22 cellular contexts compared by ENCODE assay signal in genomic region chr9:69192214-69192613, GRCh38. TPM values are rescaled to one million over a fixed set of nuclear protein-coding genes. Genes with fewer than 3 reads are reported as not detected.
A peak's percentile ranks its signal among the peaks of the same experiment; 100 is the strongest.
DNase-seq lines count a peak whose midpoint lies in the region; ATAC-seq and TF ChIP-seq lines count a peak whose summit lies in the region.
"Had no signal": no experiment of that assay in that cellular context is flagged by ENCODE, and none has a peak within 500 bp of the region (broad histone marks: within the 10 kb centered on the region; RNA-seq: fewer than 3 reads in every experiment).

No MANE protein-coding gene starts in this region.

- H4K20me1 ChIP-seq in OCI-LY1 (ENCODE audit: insufficient read depth, low read length) = no peaks in the 10 kb centered on the region

- no peak for TF ChIP-seq CTCF in OCI-LY1 (IDR thresholded peaks at IDR 0.05; ENCODE audit: low read length)
- no peak for TF ChIP-seq CTCF in left lung (IDR thresholded peaks at IDR 0.05)

- no peak overlapping the region for H2AFZ ChIP-seq in OCI-LY1 (ENCODE audit: low read length)

- H3K36me3 ChIP-seq in HUES48 (ENCODE audit: control insufficient read depth, insufficient read depth, low read length) (no peaks in the 10 kb centered on the region), OCI-LY1 (ENCODE audit: insufficient read depth, low read length) (no peaks in the 10 kb centered on the region), left lung (no peaks in the 10 kb centered on the region), aorta (ENCODE audit: control insufficient read depth in 1 of 2, insufficient read depth in 2 of 2, low read length in 1 of 2) (no peaks in the 10 kb centered on the region)
- H3K36me3 ChIP-seq: esophagus squamous epithelium had no signal

- no peaks in the 10 kb centered on the region for H3F3A ChIP-seq in OCI-LY1 (ENCODE audit: insufficient read depth, low read length)

- H3K4me3 ChIP-seq in HUES48 (ENCODE audit: low read depth, low read length) (no peak overlapping the region), OCI-LY1 (ENCODE audit: low read depth, low read length, poor library complexity, severe bottlenecking) (no peak overlapping the region), left lung (no peak overlapping the region), aorta (ENCODE audit: low read length in 2 of 2) (no peak overlapping the region)
- H3K4me3 ChIP-seq: esophagus squamous epithelium, mucosa of descending colon had no signal

- no peaks in the 10 kb centered on the region for H3K9me2 ChIP-seq in OCI-LY1 (ENCODE audit: low read depth, low read length)

- no peak for DNase-seq in left lung
- DNase-seq in superior temporal gyrus (ENCODE audit: extremely low spot score) = peak; percentile 37
- DNase-seq in anterior cingulate cortex (lab: John Stamatoyannopoulos, UW) = no peak
- DNase-seq in aorta = no peak
- DNase-seq: activated CD4-positive, alpha-beta T cell treated with anti-CD3 and anti-CD28 coated beads for 1 hour; activated CD8-positive, alpha-beta T cell treated with anti-CD3 and anti-CD28 coated beads for 36 hours; central memory CD4-positive, alpha-beta T cell; esophagus squamous epithelium; foreskin melanocyte; immature natural killer cell; mucosa of descending colon; NCI-H1105 treated with DMSO at 0.1 percent for 48 hours; NCI-H1930; NCI-H2227 treated with DMSO at 0.1 percent for 48 hours; NCI-H748 treated with DMSO at 0.1 percent for 48 hours; T-helper 2 cell had no signal

- H3K9me3 ChIP-seq in HUES48 (ENCODE audit: control insufficient read depth, insufficient read depth, low read length) = no peaks in the 10 kb centered on the region
- H3K9me3 ChIP-seq in OCI-LY1 (ENCODE audit: low read length) = no peaks in the 10 kb centered on the region
- no peaks in the 10 kb centered on the region for H3K9me3 ChIP-seq in left lung
- H3K9me3 ChIP-seq in aorta (ENCODE audit: control insufficient read depth, low read length) = no peaks in the 10 kb centered on the region
- H3K9me3 ChIP-seq: esophagus squamous epithelium, mucosa of descending colon had no signal

- ATAC-seq in left lung = peak; percentile 59
- ATAC-seq in aorta (ENCODE audit: low FRiP score) = no peak
- no peak for ATAC-seq in GM18868 (IDR thresholded peaks at IDR 0.05; ENCODE audit: unreplicated experiment)
- ATAC-seq: activated naive CD4-positive, alpha-beta T cell treated with anti-CD3 and anti-CD28 coated beads, Interleukin-2, amount 50 U/mL, for 72 hours; activated T-helper 17 cell treated with anti-CD3 and anti-CD28 coated beads, Interleukin-2, amount 50 U/mL, for 72 hours; mucosa of descending colon; natural killer cell treated with Interleukin-12 subunit alpha and Interleukin-12 subunit beta and Interleukin-15 and Interleukin-18, amount 100 ng/mL, for 72 hours had no signal

- 93 to 96% methylated on average over 3 of the region's 3 CpGs for WGBS in aorta, 2 donors

- peak overlapping the region; percentile 17; the same call in 1 of the 2 replicates for H3K4me2 ChIP-seq in OCI-LY1 (ENCODE audit: low read length)

- peaks cover 19% of the 10 kb centered on the region for H3K4me1 ChIP-seq in HUES48 (ENCODE audit: control insufficient read depth, insufficient read depth, low read length)
- peaks cover 79% of the 10 kb centered on the region for H3K4me1 ChIP-seq in OCI-LY1 (ENCODE audit: insufficient read depth, low read length, severe bottlenecking)
- peaks cover 13 to 44% of the 10 kb centered on the region in 2 donors for H3K4me1 ChIP-seq in left lung
- peaks cover 4 to 18% of the 10 kb centered on the region in 2 donors for H3K4me1 ChIP-seq in aorta (ENCODE audit: control insufficient read depth in 1 of 2, insufficient read depth in 2 of 2, low read length in 2 of 2)

- intact Hi-C loops in left lung (cut with DNase I) (no loop called here), aorta (cut with DNase I) (loop anchor here in 1 of 2 donors (2.0 to 5.0 kb wide), 2 partner anchors 35 to 137 kb away; no protein-coding TSS in a partner anchor)

- H3K27me3 ChIP-seq in HUES48 (ENCODE audit: control insufficient read depth, insufficient read depth, low read length) (no peaks in the 10 kb centered on the region), OCI-LY1 (ENCODE audit: insufficient read depth, low read length) (no peaks in the 10 kb centered on the region), left lung (no peaks in the 10 kb centered on the region), aorta (ENCODE audit: control insufficient read depth in 1 of 2, insufficient read depth in 2 of 2, low read length in 1 of 2) (no peaks in the 10 kb centered on the region)
- H3K27me3 ChIP-seq: esophagus squamous epithelium had no signal

- H3K9ac ChIP-seq in HUES48 (ENCODE audit: low read depth, low read length) (no peak overlapping the region), OCI-LY1 (ENCODE audit: low read length) (no peak overlapping the region)

- H3K79me2 ChIP-seq in OCI-LY1 (ENCODE audit: insufficient read depth, low read length) = 0 out of 2 replicates have a peak, but pooled peaks cover 10% of the 10 kb centered on the region

- peak overlapping the region; percentile 23 for H3K27ac ChIP-seq in HUES48 (ENCODE audit: low read depth, low read length)
- H3K27ac ChIP-seq in OCI-LY1 (ENCODE audit: low read depth, low read length, poor library complexity, severe bottlenecking) = peak overlapping the region; percentile 88
- no peak overlapping the region for H3K27ac ChIP-seq in left lung
- no peak overlapping the region for H3K27ac ChIP-seq in aorta (ENCODE audit: low read depth in 1 of 2, low read length in 2 of 2)
- H3K27ac ChIP-seq: esophagus squamous epithelium had no signal

RNA-seq across cellular contexts. Expression of gene TJP2, which starts 18.1 kb away (rescaled TPM):
- total RNA-seq in left lung (100 to 1,000 TPM in 1 of 2 donors, 10 to 100 TPM in 1; 93.0 to 116 TPM), aorta (100 to 1,000 TPM; 115 to 121 TPM)
- 100 to 1,000 TPM in 1 of 2 donors, 10 to 100 TPM in 1; 32.4 to 105 TPM for polyA plus RNA-seq in aorta

Comparison
In these comparisons a context has a peak if more than half of its experiments do, and no peak if none do; other contexts are left out.
1. H3K27ac ChIP-seq: peak in HUES48 (single experiment) and OCI-LY1 (single experiment); none in left lung (0 of 2) and aorta (0 of 2).